ENCODE assay signal across 15 cellular contexts in genomic region chr3:100060685-100061484, GRCh38. TPM values are rescaled to one million over a fixed set of nuclear protein-coding genes. Genes with fewer than 3 reads are reported as not detected.
A peak's percentile ranks its signal among the peaks of the same experiment; 100 is the strongest.
DNase-seq lines count a peak whose midpoint lies in the region; ATAC-seq and TF ChIP-seq lines count a peak whose summit lies in the region.
"Had no signal": no experiment of that assay in that cellular context is flagged by ENCODE, and none has a peak within 500 bp of the region (broad histone marks: within the 10 kb centered on the region; RNA-seq: fewer than 3 reads in every experiment).

No MANE protein-coding gene starts in this region.

- CTCF ChIA-PET in activated CD4-positive, alpha-beta memory T cell treated with anti-CD3 and anti-CD28 coated beads, Interleukin-2, amount 10 ng/mL, durations not matched to agents 7 days and 5 days (lab: Charles Lee): interaction anchor here (1.1 kb wide), 1 partner anchor 218 kb away, joined by 3 read pairs; no protein-coding TSS in a partner anchor
- CTCF ChIA-PET in activated CD4-positive, alpha-beta memory T cell treated with anti-CD3 and anti-CD28 coated beads for 36 hours (lab: Charles Lee): no interaction called here

- 79 to 88% (median 84%) methylated on average over 7 of the region's 7 CpGs for WGBS in stomach, 5 donors

- ATAC-seq in HG02678 (IDR thresholded peaks at IDR 0.05; ENCODE audit: unreplicated experiment): peak; percentile 61
- ATAC-seq: pancreas had no signal

- intact Hi-C loops in activated CD4-positive, alpha-beta memory T cell treated with anti-CD3 and anti-CD28 coated beads for 36 hours (cut with micrococcal nuclease): no loop called here
- intact Hi-C loops in stomach (cut with DNase I; ENCODE audit: low total_unique reads): loop anchor here (10.0 kb wide), 1 partner anchor 194 kb away; no protein-coding TSS in a partner anchor

- no peaks in the 10 kb centered on the region for H3K27me3 ChIP-seq in stomach
- H3K27me3 ChIP-seq: heart left ventricle, pancreas, vagina had no signal

- POLR2A ChIA-PET in activated CD4-positive, alpha-beta memory T cell treated with anti-CD3 and anti-CD28 coated beads, Interleukin-2, amount 10 ng/mL, durations not matched to agents 7 days and 5 days (lab: Charles Lee): interaction anchor here (0.8 to 1.0 kb wide), 2 partner anchors 16 to 341 kb away, joined by 3 to 4 read pairs; partner anchors contain the start of gene LNP1
- POLR2A ChIA-PET in activated CD4-positive, alpha-beta memory T cell treated with anti-CD3 and anti-CD28 coated beads for 36 hours (lab: Charles Lee): no interaction called here

- H3K9me3 Mint-ChIP-seq in activated CD4-positive, alpha-beta memory T cell treated with anti-CD3 and anti-CD28 coated beads, Interleukin-2, amount 10 ng/mL, durations not matched to agents 7 days and 5 days: no peaks in the 10 kb centered on the region
- no peaks in the 10 kb centered on the region for H3K9me3 Mint-ChIP-seq in activated CD4-positive, alpha-beta memory T cell treated with anti-CD3 and anti-CD28 coated beads for 36 hours
- no peaks in the 10 kb centered on the region for H3K9me3 Mint-ChIP-seq in nephron
- H3K9me3 Mint-ChIP-seq: T-helper 2 cell treated with Interferon-gamma antibody and Interleukin-4, amounts not matched to agents 5 μg/mL and 100 μg/mL, for 36 hours had no signal

- TF ChIP-seq EP300 in stomach (IDR thresholded peaks at IDR 0.05): no peak

- H3K4me1 ChIP-seq in stomach: peaks cover 0 to 12% (median 0%) of the 10 kb centered on the region in 4 donors
- H3K4me1 ChIP-seq: pancreas, vagina had no signal

- H3K9me3 ChIP-seq in stomach: no peaks in the 10 kb centered on the region
- H3K9me3 ChIP-seq: heart left ventricle, pancreas, vagina had no signal

- peak overlapping the region; percentile 64 for H3K27ac Mint-ChIP-seq in activated CD4-positive, alpha-beta memory T cell treated with anti-CD3 and anti-CD28 coated beads, Interleukin-2, amount 10 ng/mL, durations not matched to agents 7 days and 5 days
- H3K27ac Mint-ChIP-seq in activated CD4-positive, alpha-beta memory T cell treated with anti-CD3 and anti-CD28 coated beads for 36 hours: no peak overlapping the region
- H3K27ac Mint-ChIP-seq in nephron: peak overlapping the region in 2 of 3 experiments; percentile 56 to 81
- H3K27ac Mint-ChIP-seq: T-helper 2 cell treated with Interferon-gamma antibody and Interleukin-4, amounts not matched to agents 5 μg/mL and 100 μg/mL, for 36 hours had no signal

- peaks cover 22% of the 10 kb centered on the region for H3K4me1 Mint-ChIP-seq in activated CD4-positive, alpha-beta memory T cell treated with anti-CD3 and anti-CD28 coated beads, Interleukin-2, amount 10 ng/mL, durations not matched to agents 7 days and 5 days
- H3K4me1 Mint-ChIP-seq in activated CD4-positive, alpha-beta memory T cell treated with anti-CD3 and anti-CD28 coated beads for 36 hours (ENCODE audit: low read depth): peaks cover 2% of the 10 kb centered on the region
- peaks cover 20% of the 10 kb centered on the region for H3K4me1 Mint-ChIP-seq in nephron

- DNase-seq in activated CD4-positive, alpha-beta memory T cell treated with anti-CD3 and anti-CD28 coated beads, Interleukin-2, amount 10 ng/mL, durations not matched to agents 7 days and 5 days: peak; percentile 64
- no peak for DNase-seq in activated CD4-positive, alpha-beta memory T cell treated with anti-CD3 and anti-CD28 coated beads for 36 hours
- DNase-seq in SKM-1 (lab: John Stamatoyannopoulos, UW; ENCODE audit: unreplicated experiment) (peak; percentile 32), stomach (no peak), ureter (ENCODE audit: low spot score) (no peak), SK-N-DZ (ENCODE audit: low spot score) (no peak)
- DNase-seq: DND-41, GOT3, heart left ventricle, NCI-H2081 treated with DMSO at 0.1 percent for 48 hours, pancreas had no signal

- H3K36me3 Mint-ChIP-seq in activated CD4-positive, alpha-beta memory T cell treated with anti-CD3 and anti-CD28 coated beads, Interleukin-2, amount 10 ng/mL, durations not matched to agents 7 days and 5 days (ENCODE audit: low read depth): no peaks in the 10 kb centered on the region
- peaks cover 2% of the 10 kb centered on the region for H3K36me3 Mint-ChIP-seq in activated CD4-positive, alpha-beta memory T cell treated with anti-CD3 and anti-CD28 coated beads for 36 hours
- no peaks in the 10 kb centered on the region for H3K36me3 Mint-ChIP-seq in nephron (ENCODE audit: low read depth)

- no peak overlapping the region for H3K27ac ChIP-seq in stomach
- H3K27ac ChIP-seq: pancreas, vagina had no signal

- TF ChIP-seq CTCF in nephron (IDR thresholded peaks at IDR 0.05; ENCODE audit: unreplicated experiment in 3 of 3) (no peak), stomach (IDR thresholded peaks at IDR 0.05) (no peak)

- no peak overlapping the region for H3K4me3 ChIP-seq in stomach
- H3K4me3 ChIP-seq: heart left ventricle, pancreas, vagina had no signal

- no peak for TF ChIP-seq POLR2A in stomach (IDR thresholded peaks at IDR 0.05)

- no peak overlapping the region for H3K4me3 Mint-ChIP-seq in activated CD4-positive, alpha-beta memory T cell treated with anti-CD3 and anti-CD28 coated beads, Interleukin-2, amount 10 ng/mL, durations not matched to agents 7 days and 5 days
- no peak overlapping the region for H3K4me3 Mint-ChIP-seq in activated CD4-positive, alpha-beta memory T cell treated with anti-CD3 and anti-CD28 coated beads for 36 hours
- H3K4me3 Mint-ChIP-seq in nephron: no peak overlapping the region
- H3K4me3 Mint-ChIP-seq: T-helper 2 cell treated with Interferon-gamma antibody and Interleukin-4, amounts not matched to agents 5 μg/mL and 100 μg/mL, for 36 hours had no signal

- H3K27me3 Mint-ChIP-seq in activated CD4-positive, alpha-beta memory T cell treated with anti-CD3 and anti-CD28 coated beads, Interleukin-2, amount 10 ng/mL, durations not matched to agents 7 days and 5 days: no peaks in the 10 kb centered on the region
- H3K27me3 Mint-ChIP-seq in activated CD4-positive, alpha-beta memory T cell treated with anti-CD3 and anti-CD28 coated beads for 36 hours: no peaks in the 10 kb centered on the region
- no peaks in the 10 kb centered on the region for H3K27me3 Mint-ChIP-seq in nephron (ENCODE audit: low read depth)

- no peaks in the 10 kb centered on the region for H3K36me3 ChIP-seq in stomach
- H3K36me3 ChIP-seq: heart left ventricle, pancreas, vagina had no signal

RNA-seq across cellular contexts. Expression of gene FILIP1L, which starts 53.4 kb away (rescaled TPM):
- 1 to 10 TPM; 1.9 to 2.0 TPM for total RNA-seq in activated CD4-positive, alpha-beta memory T cell treated with anti-CD3 and anti-CD28 coated beads, Interleukin-2, amount 10 ng/mL, durations not matched to agents 7 days and 5 days
- total RNA-seq in activated CD4-positive, alpha-beta memory T cell treated with anti-CD3 and anti-CD28 coated beads for 36 hours: under 1 TPM; 0.10 to 0.17 TPM
- total RNA-seq in stomach: 10 to 100 TPM; 48.7 to 97.3 (median 59.8) TPM
- 10 to 100 TPM; 10.6 to 98.4 (median 24.6) TPM for polyA plus RNA-seq in stomach
- 136 TPM for total RNA-seq in ureter
- polyA plus RNA-seq in SK-N-DZ (2014; cell fraction: cytosol; rRNA removed): 0.96 and 1.2 TPM in 2 replicates
- polyA plus RNA-seq in SK-N-DZ (2014; cell fraction: nucleus; rRNA removed): 0.66 and 1.5 TPM in 2 replicates

Comparison
In these comparisons a context has a peak if more than half of its experiments do, and no peak if none do; other contexts are left out.
1. DNase-seq: peak in activated CD4-positive, alpha-beta memory T cell treated with anti-CD3 and anti-CD28 coated beads, Interleukin-2, amount 10 ng/mL, durations not matched to agents 7 days and 5 days (single experiment) and SKM-1 (single experiment); none in activated CD4-positive, alpha-beta memory T cell treated with anti-CD3 and anti-CD28 coated beads for 36 hours (single experiment), stomach (single experiment), ureter (single experiment) and SK-N-DZ (single experiment).
2. RNA of gene FILIP1L, which starts 53.4 kb away (total RNA-seq): 136 TPM in ureter (single experiment) and 48.7 to 97.3 TPM in stomach; 1.9 to 2.0 TPM in activated CD4-positive, alpha-beta memory T cell treated with anti-CD3 and anti-CD28 coated beads, Interleukin-2, amount 10 ng/mL, durations not matched to agents 7 days and 5 days and 0.10 to 0.17 TPM in activated CD4-positive, alpha-beta memory T cell treated with anti-CD3 and anti-CD28 coated beads for 36 hours; every median in the first group is over 10 times any median in the second.